In the genomic region with DNA sequence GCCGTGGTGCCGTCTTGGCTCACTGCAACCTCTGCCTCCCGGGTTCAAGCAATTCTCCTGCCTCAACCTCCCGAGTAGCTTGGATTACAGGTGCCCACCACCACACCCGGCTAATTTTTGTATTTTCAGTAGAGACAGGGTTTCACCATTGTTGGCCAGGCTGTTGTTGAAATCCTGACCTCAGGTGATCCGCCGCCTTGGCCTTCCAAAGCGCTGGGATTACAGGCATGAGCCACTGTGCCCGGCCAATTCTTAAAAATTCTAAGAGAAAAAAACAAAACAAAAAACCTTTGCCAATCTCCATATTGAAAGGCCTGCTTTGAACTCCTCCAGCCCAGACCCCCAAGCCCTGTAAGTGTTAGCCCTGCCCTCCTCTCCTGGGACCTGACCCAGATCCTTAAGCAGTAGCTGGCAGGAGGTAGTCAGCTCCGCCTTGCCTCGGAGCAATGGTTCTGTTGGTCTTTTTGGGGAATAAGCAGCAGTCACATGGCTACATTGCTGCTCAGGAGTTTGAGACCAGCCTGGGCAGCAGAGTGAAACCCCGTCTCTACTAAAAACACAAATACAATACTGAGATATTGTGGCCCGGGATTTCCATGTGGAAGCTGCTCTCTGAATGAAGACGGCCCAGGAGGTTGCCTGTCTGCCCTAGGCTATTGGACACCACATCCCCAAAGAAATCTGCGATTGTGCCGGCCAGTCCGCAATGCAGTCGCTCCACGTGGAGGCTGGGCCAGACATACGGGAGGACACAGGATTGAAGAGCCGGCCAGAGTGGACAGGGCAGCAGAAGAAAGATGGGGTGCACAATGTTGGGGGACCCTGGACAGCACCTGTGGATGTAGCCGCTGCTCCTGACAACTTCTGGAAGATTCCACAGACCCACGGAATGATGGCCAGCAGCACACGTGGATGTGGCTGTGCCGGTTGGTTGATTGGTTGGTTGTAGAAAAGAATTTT, we compare ENCODE assay signal across 17 cellular contexts. TPM values are rescaled to one million over a fixed set of nuclear protein-coding genes. Genes with fewer than 3 reads are reported as not detected.
A peak's percentile ranks its signal among the peaks of the same experiment; 100 is the strongest.
DNase-seq lines count a peak whose midpoint lies in the region; ATAC-seq and TF ChIP-seq lines count a peak whose summit lies in the region.
"Had no signal": no experiment of that assay in that cellular context is flagged by ENCODE, and none has a peak within 500 bp of the region (broad histone marks: within the 10 kb centered on the region; RNA-seq: fewer than 3 reads in every experiment).

No MANE protein-coding gene starts in this region.

- H3K79me2 ChIP-seq in DND-41 (ENCODE audit: insufficient read depth, low read length) = no peaks in the 10 kb centered on the region

- peak overlapping the region; percentile 37; the same call in 1 of the 2 replicates for H3K27ac ChIP-seq in BLaER1
- peak overlapping the region; percentile 80 for H3K27ac ChIP-seq in DND-41 (ENCODE audit: low read length)
- no peak overlapping the region for H3K27ac ChIP-seq in sigmoid colon
- H3K27ac ChIP-seq: C4-2B, SK-N-MC had no signal

- H3K27me3 ChIP-seq in BLaER1 = no peaks in the 10 kb centered on the region
- H3K27me3 ChIP-seq in DND-41 (ENCODE audit: insufficient read depth, low read length, poor library complexity) = no peaks in the 10 kb centered on the region
- no peaks in the 10 kb centered on the region for H3K27me3 ChIP-seq in sigmoid colon

- no peak overlapping the region for H3K27ac Mint-ChIP-seq in activated naive CD4-positive, alpha-beta T cell treated with anti-CD3 and anti-CD28 coated beads for 36 hours

- WGBS in sigmoid colon, 2 donors = 92 to 93% methylated on average over 25 of the region's 25 CpGs

- H3K9ac ChIP-seq in BLaER1 (no peak overlapping the region), DND-41 (ENCODE audit: low read depth, low read length) (no peak overlapping the region)

- no peaks in the 10 kb centered on the region for H3K36me3 Mint-ChIP-seq in activated naive CD4-positive, alpha-beta T cell treated with anti-CD3 and anti-CD28 coated beads for 36 hours (ENCODE audit: low read depth)

- no peaks in the 10 kb centered on the region for H3K9me3 Mint-ChIP-seq in activated naive CD4-positive, alpha-beta T cell treated with anti-CD3 and anti-CD28 coated beads for 36 hours

- no peak for TF ChIP-seq EP300 in sigmoid colon (IDR thresholded peaks at IDR 0.05)

- H3K4me1 ChIP-seq in BLaER1 = peaks cover 52% of the 10 kb centered on the region
- peaks cover 39% of the 10 kb centered on the region for H3K4me1 ChIP-seq in DND-41 (ENCODE audit: insufficient read depth, low read length)
- no peaks in the 10 kb centered on the region for H3K4me1 ChIP-seq in sigmoid colon

- DNase-seq in DND-41 = no peak
- peak; percentile 85 for DNase-seq in mesenteric fat pad (ENCODE audit: low spot score)
- peak; percentile 47 for DNase-seq in sigmoid colon
- no peak for DNase-seq in activated naive CD4-positive, alpha-beta T cell treated with anti-CD3 and anti-CD28 coated beads for 36 hours
- DNase-seq: GOT3; NCI-H1417; NCI-H187; NCI-H2107; NCI-H510A; NCI-H748 treated with DMSO at 0.1 percent for 48 hours; NK-92 treated with Interleukin-12 subunit alpha and Interleukin-12 subunit beta, amount 100 ng/mL, for 24 hours; SHP77 had no signal

- H3K4me1 Mint-ChIP-seq in activated naive CD4-positive, alpha-beta T cell treated with anti-CD3 and anti-CD28 coated beads for 36 hours (ENCODE audit: low read depth) = peaks cover 22% of the 10 kb centered on the region

- no peaks in the 10 kb centered on the region for H4K20me1 ChIP-seq in BLaER1
- H4K20me1 ChIP-seq in DND-41 (ENCODE audit: insufficient read depth, low read length) = no peaks in the 10 kb centered on the region

- CTCF ChIA-PET in activated naive CD4-positive, alpha-beta T cell treated with anti-CD3 and anti-CD28 coated beads for 36 hours (lab: Charles Lee) = interaction anchor here (0.5 to 1.7 kb wide), 4 partner anchors 30 to 238 kb away, joined by 3 to 6 read pairs (median 4); no protein-coding TSS in a partner anchor

- no peak overlapping the region for H3K4me3 Mint-ChIP-seq in activated naive CD4-positive, alpha-beta T cell treated with anti-CD3 and anti-CD28 coated beads for 36 hours

- H3K4me3 ChIP-seq in BLaER1 = no peak overlapping the region
- H3K4me3 ChIP-seq in DND-41 (ENCODE audit: low read depth in 1 of 2, low read length in 2 of 2) = no peak overlapping the region
- H3K4me3 ChIP-seq in sigmoid colon = no peak overlapping the region
- H3K4me3 ChIP-seq: SK-N-MC had no signal

- H3K36me3 ChIP-seq in BLaER1 = no peaks in the 10 kb centered on the region
- H3K36me3 ChIP-seq in DND-41 (ENCODE audit: insufficient read depth, low read length) = no peaks in the 10 kb centered on the region
- H3K36me3 ChIP-seq in sigmoid colon = no peaks in the 10 kb centered on the region

- H2AFZ ChIP-seq in DND-41 (ENCODE audit: low read depth, low read length) = 0 out of 2 replicates have a peak overlapping the region, but pooled peaks have one; percentile 70

- TF ChIP-seq POLR2A in sigmoid colon (IDR thresholded peaks at IDR 0.05) = no peak

- peak overlapping the region; percentile 81 for H3K4me2 ChIP-seq in BLaER1
- H3K4me2 ChIP-seq in DND-41 (ENCODE audit: insufficient read depth, low read length) = no peak overlapping the region

- ATAC-seq in DND-41 (ENCODE audit: insufficient read depth, low read depth) (no peak), GM18502 (IDR thresholded peaks at IDR 0.05; ENCODE audit: poor library complexity, unreplicated experiment) (no peak), HG02973 (IDR thresholded peaks at IDR 0.05; ENCODE audit: unreplicated experiment) (no peak)

- no peaks in the 10 kb centered on the region for H3K27me3 Mint-ChIP-seq in activated naive CD4-positive, alpha-beta T cell treated with anti-CD3 and anti-CD28 coated beads for 36 hours (ENCODE audit: low read depth)

- H3K9me3 ChIP-seq in BLaER1 (no peaks in the 10 kb centered on the region), DND-41 (ENCODE audit: insufficient read depth, low read length, severe bottlenecking) (no peaks in the 10 kb centered on the region), sigmoid colon (no peaks in the 10 kb centered on the region)

- TF ChIP-seq CTCF in DND-41 (IDR thresholded peaks at IDR 0.05; ENCODE audit: borderline replicate concordance, extremely low read depth, low read length, poor library complexity, severe bottlenecking) = no peak
- TF ChIP-seq CTCF in sigmoid colon (IDR thresholded peaks at IDR 0.05) = no peak

- intact Hi-C loops in sigmoid colon (cut with DNase I) = no loop called here
- intact Hi-C loops in activated naive CD4-positive, alpha-beta T cell treated with anti-CD3 and anti-CD28 coated beads for 36 hours (cut with micrococcal nuclease) = no loop called here

RNA-seq across cellular contexts. Expression of gene BEGAIN, which starts 28.8 kb away (rescaled TPM):
- total RNA-seq in mesenteric fat pad (2.2 TPM), sigmoid colon (1 to 10 TPM in 1 of 4 donors, under 1 TPM in 3; 0.36 to 1.4 (median 0.59) TPM)
- polyA plus RNA-seq in sigmoid colon = under 1 TPM; 0.46 to 0.90 (median 0.60) TPM
- total RNA-seq in activated naive CD4-positive, alpha-beta T cell treated with anti-CD3 and anti-CD28 coated beads for 36 hours = 1 to 10 TPM; 5.0 to 5.6 TPM

Comparison
In these comparisons a context has a peak if more than half of its experiments do, and no peak if none do; other contexts are left out.
1. H3K27ac ChIP-seq: peak in BLaER1 (single experiment) and DND-41 (single experiment); none in sigmoid colon (0 of 4).
2. DNase-seq: peak in mesenteric fat pad (single experiment) and sigmoid colon (single experiment); none in DND-41 (single experiment) and activated naive CD4-positive, alpha-beta T cell treated with anti-CD3 and anti-CD28 coated beads for 36 hours (single experiment).